ENCODE assay signal across 28 cellular contexts in genomic region chr1:155297431-155297830, GRCh38. TPM values are rescaled to one million over a fixed set of nuclear protein-coding genes. Genes with fewer than 3 reads are reported as not detected.
A peak's percentile ranks its signal among the peaks of the same experiment; 100 is the strongest.
DNase-seq lines count a peak whose midpoint lies in the region; ATAC-seq, FAIRE-seq and TF ChIP-seq lines count a peak whose summit lies in the region.
"Had no signal": no experiment of that assay in that cellular context is flagged by ENCODE, and none has a peak within 500 bp of the region (broad histone marks: within the 10 kb centered on the region; RNA-seq: fewer than 3 reads in every experiment).

No MANE protein-coding gene starts in this region.

- H3K9me3 ChIP-seq in DOHH2 (ENCODE audit: control insufficient read depth, insufficient read depth, low read length) (no peaks in the 10 kb centered on the region), SU-DHL-6 (ENCODE audit: insufficient read depth, low read length) (no peaks in the 10 kb centered on the region), H1 (ENCODE audit: insufficient read depth in 2 of 2, low read depth in 1 of 2, low read length in 1 of 2) (no peaks in the 10 kb centered on the region), mesenchymal stem cell (ENCODE audit: control insufficient read depth, low read length) (no peaks in the 10 kb centered on the region)
- H3K9me3 ChIP-seq: Peyer's patch had no signal

- H3K56ac ChIP-seq in H1 (replicated peaks; ENCODE audit: insufficient read length, low read depth, low read length) = no peak overlapping the region

- no peaks in the 10 kb centered on the region for H3K27me3 ChIP-seq in DOHH2 (ENCODE audit: control insufficient read depth, low read length)
- H3K27me3 ChIP-seq in SU-DHL-6 (ENCODE audit: low read length) = no peaks in the 10 kb centered on the region
- peaks cover 0 to 23% (median 14%) of the 10 kb centered on the region in 4 experiments; a peak in 5 of 7 replicates for H3K27me3 ChIP-seq in H1 (replicated peaks in 1 of 4; ENCODE audit: control insufficient read depth in 3 of 4, extremely low read depth in 1 of 4, insufficient read depth in 3 of 4, low read length in 3 of 4)
- H3K27me3 ChIP-seq in mesenchymal stem cell (ENCODE audit: control insufficient read depth in 1 of 2, insufficient read depth in 1 of 2, low read length in 2 of 2) = peaks cover 50 to 52% of the 10 kb centered on the region in 2 experiments
- H3K27me3 ChIP-seq: Peyer's patch had no signal

- H3K4me3 ChIP-seq in DOHH2 (ENCODE audit: low read length) = peak overlapping the region; percentile 54
- no peak overlapping the region for H3K4me3 ChIP-seq in SU-DHL-6 (ENCODE audit: insufficient read depth, low read length, poor library complexity, severe bottlenecking)
- H3K4me3 ChIP-seq in H1 (ENCODE audit: extremely low read depth in 1 of 4, insufficient read depth in 2 of 4, low read depth in 3 of 4, low read length in 4 of 4) = no peak overlapping the region
- H3K4me3 ChIP-seq in mesenchymal stem cell (ENCODE audit: insufficient read depth in 1 of 2, low read depth in 1 of 2, low read length in 2 of 2) = no peak overlapping the region
- H3K4me3 ChIP-seq: Peyer's patch had no signal

- no peak for TF ChIP-seq EP300 in H1 (IDR thresholded peaks at IDR 0.05; ENCODE audit: borderline replicate concordance in 1 of 2, low read depth in 2 of 2, low read length in 2 of 2)

- H3K9me2 ChIP-seq in DOHH2 (replicated peaks; ENCODE audit: control insufficient read depth, low read length) (no peaks in the 10 kb centered on the region), SU-DHL-6 (replicated peaks; ENCODE audit: insufficient read depth, low read length) (no peaks in the 10 kb centered on the region)

- H4K20me1 ChIP-seq in DOHH2 (ENCODE audit: control insufficient read depth, insufficient read depth, low read depth, low read length) = no peaks in the 10 kb centered on the region
- H4K20me1 ChIP-seq in SU-DHL-6 (ENCODE audit: low read depth, low read length) = no peaks in the 10 kb centered on the region
- no peaks in the 10 kb centered on the region for H4K20me1 ChIP-seq in H1 (replicated peaks in 1 of 2; ENCODE audit: control insufficient read depth in 1 of 2, insufficient read depth in 2 of 2, low read length in 2 of 2)

- no peak overlapping the region for H3K14ac ChIP-seq in H1 (ENCODE audit: insufficient read length)
- H3K14ac ChIP-seq in mesenchymal stem cell (ENCODE audit: low read length in 2 of 2) = peak overlapping the region in 1 of 2 experiments; percentile 47

- H3K4me2 ChIP-seq in DOHH2 (ENCODE audit: low read length) (peak overlapping the region; percentile 74), SU-DHL-6 (ENCODE audit: low read depth, low read length, poor library complexity, severe bottlenecking) (peak overlapping the region; percentile 35), H1 (ENCODE audit: insufficient read depth in 1 of 2, low read depth in 2 of 2, low read length in 2 of 2) (no peak overlapping the region; a peak in 1 of 4 replicates), mesenchymal stem cell (ENCODE audit: low read length, poor library complexity, severe bottlenecking) (no peak overlapping the region)
- H3K4me2 ChIP-seq: KMS-11 had no signal

- H3K79me1 ChIP-seq in H1 (ENCODE audit: low read depth, low read length) (no peaks in the 10 kb centered on the region), mesenchymal stem cell (replicated peaks; ENCODE audit: low read length, poor library complexity, severe bottlenecking) (no peaks in the 10 kb centered on the region)

- H2AK5ac ChIP-seq in H1 (ENCODE audit: low read depth, low read length) = no peak overlapping the region
- H2AK5ac ChIP-seq in mesenchymal stem cell (ENCODE audit: low read length, severe bottlenecking) = no peak overlapping the region

- H2BK15ac ChIP-seq in H1 (ENCODE audit: low read length) (0 out of 2 replicates have a peak overlapping the region, but pooled peaks have one; percentile 55), mesenchymal stem cell (ENCODE audit: low read depth, poor library complexity, severe bottlenecking) (no peak overlapping the region)

- H3K4ac ChIP-seq in H1 (replicated peaks; ENCODE audit: insufficient read length, low read depth, low read length) = no peak overlapping the region
- H3K4ac ChIP-seq in mesenchymal stem cell (ENCODE audit: low read depth in 1 of 2, low read length in 2 of 2) = no peak overlapping the region

- no peak overlapping the region for H4K8ac ChIP-seq in H1 (ENCODE audit: extremely low read depth, insufficient read depth, low read length)
- H4K8ac ChIP-seq in mesenchymal stem cell (ENCODE audit: low read length) = no peak overlapping the region

- no peak overlapping the region for H4K5ac ChIP-seq in H1 (ENCODE audit: insufficient read length, low read depth, low read length)

- H3K79me2 ChIP-seq in DOHH2 (ENCODE audit: control insufficient read depth, low read length) = no peaks in the 10 kb centered on the region
- H3K79me2 ChIP-seq in SU-DHL-6 (ENCODE audit: insufficient read depth, low read length) = no peaks in the 10 kb centered on the region
- no peaks in the 10 kb centered on the region for H3K79me2 ChIP-seq in H1 (ENCODE audit: control insufficient read depth in 1 of 2, insufficient read depth in 2 of 2, low read length in 2 of 2)

- DNase-seq in NCI-H2227 (lab: John Stamatoyannopoulos, UW; ENCODE audit: unreplicated experiment) = peak; percentile 23
- no peak for DNase-seq in H1 (ENCODE audit: low read depth in 1 of 2, low spot score in 2 of 2)
- no peak for DNase-seq in mesenchymal stem cell
- DNase-seq in 8988T = no peak
- no peak for DNase-seq in DMS 273 treated with DMSO at 0.1 percent for 48 hours (lab: John Stamatoyannopoulos, UW)
- DNase-seq: Calu3, DMS153, DND-41, H9, IMR-90, NCI-H1092 treated with DMSO at 0.1 percent for 48 hours, NCI-H1436 treated with DMSO at 0.1 percent for 48 hours, NCI-H1930, NCI-H2107, NCI-H446 treated with DMSO at 0.1 percent for 48 hours, NCI-H526, NCI-H82, OCI-M1, Peyer's patch, SHP77 treated with DMSO at 0.1 percent for 48 hours had no signal

- H3K9ac ChIP-seq in SU-DHL-6 (ENCODE audit: low read length) (peak overlapping the region; percentile 7; the same call in 1 of the 2 replicates), H1 (replicated peaks in 1 of 4; ENCODE audit: extremely low read depth in 1 of 4, low read depth in 3 of 4, low read length in 3 of 4) (no peak overlapping the region), mesenchymal stem cell (ENCODE audit: low read length) (no peak overlapping the region)
- H3K9ac ChIP-seq: KMS-11 had no signal

- H3F3A ChIP-seq in DOHH2 (ENCODE audit: control insufficient read depth, insufficient read depth) (no peaks in the 10 kb centered on the region), SU-DHL-6 (ENCODE audit: insufficient read depth) (no peaks in the 10 kb centered on the region)

- no peak for TF ChIP-seq POLR2A in H1 (IDR thresholded peaks at IDR 0.05; ENCODE audit: control extremely low read depth in 1 of 2, low read depth in 2 of 2, low read length in 2 of 2)

- no peak for FAIRE-seq in H1 (lab: Jason Lieb, UNC)
- FAIRE-seq: GM12892, GM19239 had no signal

- no peak for ATAC-seq in HG02870 (IDR thresholded peaks at IDR 0.05; ENCODE audit: unreplicated experiment)

- H3K23ac ChIP-seq in H1 (ENCODE audit: insufficient read length) (no peak overlapping the region), mesenchymal stem cell (ENCODE audit: low read length in 2 of 2) (no peak overlapping the region)

- no peak overlapping the region; the same call in 1 of the 2 replicates for H3K18ac ChIP-seq in H1 (ENCODE audit: extremely low read depth, low read length)
- H3K18ac ChIP-seq in mesenchymal stem cell (ENCODE audit: low read depth in 1 of 2, low read length in 2 of 2) = no peak overlapping the region

- H3K27ac ChIP-seq in DOHH2 (ENCODE audit: low read depth, low read length) (peak overlapping the region; percentile 65), SU-DHL-6 (ENCODE audit: low read depth, low read length) (peak overlapping the region; percentile 42; the same call in 1 of the 2 replicates), H1 (ENCODE audit: low read depth, low read length) (no peak overlapping the region), mesenchymal stem cell (ENCODE audit: low read length, poor library complexity, severe bottlenecking) (no peak overlapping the region)
- H3K27ac ChIP-seq: KMS-11, Peyer's patch had no signal

- H3K36me3 ChIP-seq in DOHH2 (ENCODE audit: control insufficient read depth, low read length) (no peaks in the 10 kb centered on the region), SU-DHL-6 (ENCODE audit: low read length) (no peaks in the 10 kb centered on the region), H1 (ENCODE audit: control insufficient read depth in 2 of 4, insufficient read depth in 4 of 4, low read length in 3 of 4) (no peaks in the 10 kb centered on the region), mesenchymal stem cell (ENCODE audit: control insufficient read depth in 1 of 2, insufficient read depth in 2 of 2, low read depth in 1 of 2, low read length in 2 of 2) (no peaks in the 10 kb centered on the region)
- H3K36me3 ChIP-seq: Peyer's patch had no signal

- TF ChIP-seq CTCF in DOHH2 (IDR thresholded peaks at IDR 0.05; ENCODE audit: low read depth, low read length, poor library complexity, severe bottlenecking) (peak; percentile 34), SU-DHL-6 (IDR thresholded peaks at IDR 0.05; ENCODE audit: insufficient read depth, low read length, poor library complexity, severe bottlenecking) (no peak), H1 (IDR thresholded peaks at IDR 0.05; ENCODE audit: control extremely low read depth in 1 of 3, insufficient read depth in 1 of 3, low read depth in 1 of 3, low read length in 3 of 3) (no peak)

- POLR2A ChIA-PET in H1 (lab: Charles Lee; ENCODE audit: partially characterized antibody) = interaction anchor here (1.2 to 1.9 kb wide), 4 partner anchors 11 to 25 kb away, joined by 3 to 6 read pairs (median 4); partner anchors contain the start of gene FDPS

- no peak overlapping the region for H4K91ac ChIP-seq in H1 (replicated peaks; ENCODE audit: insufficient read length, low read length)
- no peak overlapping the region for H4K91ac ChIP-seq in mesenchymal stem cell (ENCODE audit: low read length)

- H2AFZ ChIP-seq in SU-DHL-6 (ENCODE audit: low read depth, low read length, severe bottlenecking) = peak overlapping the region; percentile 12
- no peak overlapping the region for H2AFZ ChIP-seq in H1 (ENCODE audit: low read length)
- H2AFZ ChIP-seq in mesenchymal stem cell (ENCODE audit: low read depth, low read length) = no peak overlapping the region

- H2BK5ac ChIP-seq in H1 (ENCODE audit: low read depth, low read length) (no peak overlapping the region), mesenchymal stem cell (ENCODE audit: low read depth, low read length, poor library complexity, severe bottlenecking) (no peak overlapping the region)

- H3K23me2 ChIP-seq in H1 (ENCODE audit: low read depth, low read length) = peaks cover 5% of the 10 kb centered on the region; the same call in 1 of the 2 replicates

- H3K4me1 ChIP-seq in DOHH2 (ENCODE audit: control insufficient read depth, low read length) = peaks cover 22% of the 10 kb centered on the region
- H3K4me1 ChIP-seq in H1 (replicated peaks in 1 of 4; ENCODE audit: control insufficient read depth in 3 of 4, insufficient read depth in 4 of 4, low read length in 3 of 4) = peaks cover 3 to 23% (median 10%) of the 10 kb centered on the region in 4 experiments; a peak in 6 of 7 replicates
- H3K4me1 ChIP-seq in mesenchymal stem cell (ENCODE audit: control insufficient read depth, insufficient read depth, low read depth, low read length) = peaks cover 10% of the 10 kb centered on the region
- H3K4me1 ChIP-seq: Peyer's patch had no signal

- H2BK120ac ChIP-seq in H1 (replicated peaks; ENCODE audit: low read depth, low read length) (no peak overlapping the region), mesenchymal stem cell (ENCODE audit: low read depth, low read length) (no peak overlapping the region)

- no peak for TF ChIP-seq RAD21 in H1 (IDR thresholded peaks at IDR 0.05 in 1 of 2, conservative IDR thresholded peaks at IDR 0.05 in 1 of 2; ENCODE audit: low read depth in 2 of 2, low read length in 2 of 2)

- no peak overlapping the region for H2BK20ac ChIP-seq in H1 (ENCODE audit: low read length)

- H2BK12ac ChIP-seq in H1 (ENCODE audit: low read depth, low read length) (peak overlapping the region; percentile 29; the same call in 1 of the 2 replicates), mesenchymal stem cell (ENCODE audit: low read length in 2 of 2) (no peak overlapping the region)

- WGBS in H1 (ENCODE audit: extremely low coverage in 1 of 2, insufficient coverage in 1 of 2, insufficient read length in 1 of 2, insufficient replicate concordance in 2 of 2, low coverage in 1 of 2, low lambda C conversion rate in 2 of 2, missing lambda C conversion rate in 1 of 2), 2 experiments = 83% methylated on average over 7 of the region's 7 CpGs; no CpG with 5 or more reads in 1 of the 2 experiments
- WGBS in mesenchymal stem cell = 78% methylated on average over 7 of the region's 7 CpGs

- CTCF ChIA-PET in H1 (lab: Charles Lee; ENCODE audit: partially characterized antibody) = interaction anchor here (0.7 to 5.3 kb wide), 7 partner anchors 9 to 47 kb away, joined by 3 to 29 read pairs (median 4); partner anchors contain the start of genes FDPS and SCAMP3

RNA-seq across cellular contexts. Expression of gene PKLR, which starts 3.8 kb away (rescaled TPM):
- 2.3 and 2.4 TPM in 2 replicates for total RNA-seq in H1 (2021; fragmentation: NEBNext Ultra II Directional; extraction: Animal tissue kit (Norgen Biotek cat#: 25700))
- polyA plus RNA-seq in H1 (2011; rRNA removed) = 7.5 and 9.9 TPM in 2 replicates
- polyA plus RNA-seq in H1 (2011; cell fraction: cytosol; rRNA removed) = 7.1 TPM
- polyA plus RNA-seq in H1 (2011; cell fraction: nucleus; rRNA removed) = 8.5 TPM
- polyA plus RNA-seq in H1 (2012, experiment 1 of 2) = 2.9 to 5.2 TPM (median 4.0 TPM) in 4 replicates
- 4.1 TPM for polyA plus RNA-seq in H1 (2012, experiment 2 of 2)
- polyA plus RNA-seq in H1 (2013, experiment 1 of 2) = 0.93 TPM
- 0.96 TPM for polyA plus RNA-seq in H1 (2013, experiment 2 of 2)
- polyA minus RNA-seq in H1 (2011; rRNA and poly(A)+ RNA removed) = 2.8 and 3.7 TPM in 2 replicates
- polyA minus RNA-seq in H1 (2011; cell fraction: cytosol; rRNA and poly(A)+ RNA removed) = 1.5 TPM
- polyA minus RNA-seq in H1 (2011; cell fraction: nucleus; rRNA and poly(A)+ RNA removed) = 1.1 TPM
- not detected for polyA plus RNA-seq in mesenchymal stem cell (2013, experiment 1 of 2)
- 0.01 TPM for polyA plus RNA-seq in mesenchymal stem cell (2013, experiment 2 of 2)
- total RNA-seq: A172; Calu3; H9; IMR-90; T-helper 1 cell treated with Interleukin-12 subunit alpha and Interleukin-12 subunit beta and Interleukin-4 antibody, amounts not matched to agents 30 ng/mL and 1 ng/mL, for 36 hours had no signal

RNA-seq across cellular contexts. Expression of gene FDPS, which starts 11.2 kb away (rescaled TPM):
- total RNA-seq in H1 (2021; fragmentation: NEBNext Ultra II Directional; extraction: Animal tissue kit (Norgen Biotek cat#: 25700)) = 368 and 370 TPM in 2 replicates
- 234 and 267 TPM in 2 replicates for polyA plus RNA-seq in H1 (2011; rRNA removed)
- polyA plus RNA-seq in H1 (2011; cell fraction: cytosol; rRNA removed) = 353 TPM
- 245 TPM for polyA plus RNA-seq in H1 (2011; cell fraction: nucleus; rRNA removed)
- polyA plus RNA-seq in H1 (2012, experiment 1 of 2) = 352 to 469 TPM (median 417 TPM) in 4 replicates
- 350 TPM for polyA plus RNA-seq in H1 (2012, experiment 2 of 2)
- polyA plus RNA-seq in H1 (2013, experiment 1 of 2) = 351 TPM
- 364 TPM for polyA plus RNA-seq in H1 (2013, experiment 2 of 2)
- polyA minus RNA-seq in H1 (2011; rRNA and poly(A)+ RNA removed) = 183 and 260 TPM in 2 replicates
- 103 TPM for polyA minus RNA-seq in H1 (2011; cell fraction: cytosol; rRNA and poly(A)+ RNA removed)
- 97.7 TPM for polyA minus RNA-seq in H1 (2011; cell fraction: nucleus; rRNA and poly(A)+ RNA removed)
- polyA plus RNA-seq in mesenchymal stem cell (2013, experiment 1 of 2) = 478 TPM
- 472 TPM for polyA plus RNA-seq in mesenchymal stem cell (2013, experiment 2 of 2)

RNA-seq across cellular contexts. Expression of gene HCN3, which starts 20.2 kb away (rescaled TPM):
- total RNA-seq in H1 (2021; fragmentation: NEBNext Ultra II Directional; extraction: Animal tissue kit (Norgen Biotek cat#: 25700)) = 5.5 and 6.4 TPM in 2 replicates
- 7.3 and 8.8 TPM in 2 replicates for polyA plus RNA-seq in H1 (2011; rRNA removed)
- 8.3 TPM for polyA plus RNA-seq in H1 (2011; cell fraction: cytosol; rRNA removed)
- polyA plus RNA-seq in H1 (2011; cell fraction: nucleus; rRNA removed) = 41.0 TPM
- polyA plus RNA-seq in H1 (2012, experiment 1 of 2) = 6.4 to 8.9 TPM (median 6.9 TPM) in 4 replicates
- polyA plus RNA-seq in H1 (2012, experiment 2 of 2) = 3.6 TPM
- polyA plus RNA-seq in H1 (2013, experiment 1 of 2) = 4.6 TPM
- polyA plus RNA-seq in H1 (2013, experiment 2 of 2) = 4.7 TPM
- polyA minus RNA-seq in H1 (2011; rRNA and poly(A)+ RNA removed) = 4.7 and 8.4 TPM in 2 replicates
- polyA minus RNA-seq in H1 (2011; cell fraction: cytosol; rRNA and poly(A)+ RNA removed) = 2.5 TPM
- 7.1 TPM for polyA minus RNA-seq in H1 (2011; cell fraction: nucleus; rRNA and poly(A)+ RNA removed)
- polyA plus RNA-seq in mesenchymal stem cell (2013, experiment 1 of 2) = 2.0 TPM
- polyA plus RNA-seq in mesenchymal stem cell (2013, experiment 2 of 2) = 1.9 TPM

RNA-seq across cellular contexts. Expression of gene RUSC1, which starts 23.3 kb away (rescaled TPM):
- 54.6 and 59.8 TPM in 2 replicates for total RNA-seq in H1 (2021; fragmentation: NEBNext Ultra II Directional; extraction: Animal tissue kit (Norgen Biotek cat#: 25700))
- polyA plus RNA-seq in H1 (2011; rRNA removed) = 90.4 and 117 TPM in 2 replicates
- polyA plus RNA-seq in H1 (2011; cell fraction: cytosol; rRNA removed) = 60.0 TPM
- polyA plus RNA-seq in H1 (2011; cell fraction: nucleus; rRNA removed) = 139 TPM
- 50.4 to 55.5 TPM (median 53.0 TPM) in 4 replicates for polyA plus RNA-seq in H1 (2012, experiment 1 of 2)
- polyA plus RNA-seq in H1 (2012, experiment 2 of 2) = 70.8 TPM
- polyA plus RNA-seq in H1 (2013, experiment 1 of 2) = 38.0 TPM
- 36.9 TPM for polyA plus RNA-seq in H1 (2013, experiment 2 of 2)
- polyA minus RNA-seq in H1 (2011; rRNA and poly(A)+ RNA removed) = 26.7 and 34.3 TPM in 2 replicates
- 25.6 TPM for polyA minus RNA-seq in H1 (2011; cell fraction: cytosol; rRNA and poly(A)+ RNA removed)
- polyA minus RNA-seq in H1 (2011; cell fraction: nucleus; rRNA and poly(A)+ RNA removed) = 27.8 TPM
- 33.3 TPM for polyA plus RNA-seq in mesenchymal stem cell (2013, experiment 1 of 2)
- 32.2 TPM for polyA plus RNA-seq in mesenchymal stem cell (2013, experiment 2 of 2)

RNA-seq across cellular contexts. Expression of gene CLK2, which starts 24.1 kb away (rescaled TPM):
- 58.2 and 62.2 TPM in 2 replicates for total RNA-seq in H1 (2021; fragmentation: NEBNext Ultra II Directional; extraction: Animal tissue kit (Norgen Biotek cat#: 25700))
- 76.0 and 98.8 TPM in 2 replicates for polyA plus RNA-seq in H1 (2011; rRNA removed)
- 73.0 TPM for polyA plus RNA-seq in H1 (2011; cell fraction: cytosol; rRNA removed)
- 458 TPM for polyA plus RNA-seq in H1 (2011; cell fraction: nucleus; rRNA removed)
- 49.9 to 84.8 TPM (median 77.3 TPM) in 4 replicates for polyA plus RNA-seq in H1 (2012, experiment 1 of 2)
- polyA plus RNA-seq in H1 (2012, experiment 2 of 2) = 31.5 TPM
- polyA plus RNA-seq in H1 (2013, experiment 1 of 2) = 59.7 TPM
- 53.7 TPM for polyA plus RNA-seq in H1 (2013, experiment 2 of 2)
- polyA minus RNA-seq in H1 (2011; rRNA and poly(A)+ RNA removed) = 74.1 and 100 TPM in 2 replicates
- polyA minus RNA-seq in H1 (2011; cell fraction: cytosol; rRNA and poly(A)+ RNA removed) = 37.4 TPM
- 107 TPM for polyA minus RNA-seq in H1 (2011; cell fraction: nucleus; rRNA and poly(A)+ RNA removed)
- 35.0 TPM for polyA plus RNA-seq in mesenchymal stem cell (2013, experiment 1 of 2)
- polyA plus RNA-seq in mesenchymal stem cell (2013, experiment 2 of 2) = 34.0 TPM

Comparison
In these comparisons a context has a peak if more than half of its experiments do, and no peak if none do; other contexts are left out.
1. H3K27ac ChIP-seq: peak in DOHH2 (single experiment) and SU-DHL-6 (single experiment); none in H1 (single experiment) and mesenchymal stem cell (single experiment).
2. H3K4me2 ChIP-seq: peak in DOHH2 (single experiment) and SU-DHL-6 (single experiment); none in H1 (0 of 2) and mesenchymal stem cell (single experiment).